Comparison of ENCODE assay signal across 18 cellular contexts in the genomic region with DNA sequence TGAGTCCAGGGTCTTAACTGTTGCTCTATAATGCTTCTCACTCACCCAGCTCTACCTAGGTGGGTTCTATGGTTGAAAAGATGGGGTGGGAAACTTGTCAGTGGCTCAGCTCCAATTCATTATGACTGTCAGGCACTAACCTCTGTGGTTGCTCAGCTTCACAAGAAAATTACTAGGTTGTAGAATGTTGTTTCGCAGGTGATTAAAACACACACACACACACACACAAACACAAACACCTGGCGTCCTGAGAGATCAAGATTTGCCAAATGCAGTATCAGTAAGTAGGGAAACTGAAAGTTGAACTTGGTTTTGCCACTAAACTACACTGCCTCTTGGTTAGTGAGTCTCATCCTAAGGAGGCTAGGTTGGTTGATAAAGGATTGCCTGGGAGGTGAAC. TPM values are rescaled to one million over a fixed set of nuclear protein-coding genes. Genes with fewer than 3 reads are reported as not detected.
DNase-seq lines count a peak whose midpoint lies in the region; ATAC-seq and TF ChIP-seq lines count a peak whose summit lies in the region.
"Had no signal": no experiment of that assay in that cellular context is flagged by ENCODE, and none has a peak within 500 bp of the region (broad histone marks: within the 10 kb centered on the region; RNA-seq: fewer than 3 reads in every experiment).

No MANE protein-coding gene starts in this region.

- peaks cover 43% of the 10 kb centered on the region for H3K4me1 ChIP-seq in CD4-positive, alpha-beta memory T cell (ENCODE audit: insufficient read depth, low read length)
- H3K4me1 ChIP-seq in H9 (ENCODE audit: insufficient read depth, low read length): no peaks in the 10 kb centered on the region

- H3K14ac ChIP-seq in H9 (ENCODE audit: insufficient read depth, low read length): no peak overlapping the region

- H2BK5ac ChIP-seq in H9 (ENCODE audit: insufficient read length, low read length): no peak overlapping the region

- no peaks in the 10 kb centered on the region for H3K27me3 ChIP-seq in CD4-positive, alpha-beta memory T cell (ENCODE audit: insufficient read depth, low read length)
- no peaks in the 10 kb centered on the region for H3K27me3 ChIP-seq in H9 (ENCODE audit: insufficient read depth, low read length)
- H3K27me3 ChIP-seq: esophagus squamous epithelium, upper lobe of right lung had no signal

- H3K9me3 ChIP-seq in CD4-positive, alpha-beta memory T cell (ENCODE audit: control insufficient read depth in 1 of 2, low read length in 2 of 2): no peaks in the 10 kb centered on the region
- no peaks in the 10 kb centered on the region for H3K9me3 ChIP-seq in H9 (ENCODE audit: control insufficient read depth, low read depth, low read length)
- H3K9me3 ChIP-seq: esophagus squamous epithelium, lower lobe of right lung, upper lobe of right lung had no signal

- no peak overlapping the region for H2BK20ac ChIP-seq in H9 (ENCODE audit: low read depth, low read length, poor library complexity, severe bottlenecking)

- H3T11ph ChIP-seq in H9 (ENCODE audit: low read length): no peak overlapping the region

- no peak overlapping the region for H2BK120ac ChIP-seq in H9 (ENCODE audit: low read depth, low read length, poor library complexity, severe bottlenecking)

- intact Hi-C loops in CD4-positive, alpha-beta memory T cell (cut with micrococcal nuclease): loop anchor here (5.0 kb wide), 3 partner anchors 38 to 732 kb away; partner anchors contain the start of genes BDP1, MRPS27 and PTCD2

- H2AK5ac ChIP-seq in H9 (ENCODE audit: insufficient read length, low read length): no peak overlapping the region

- H3K23ac ChIP-seq in H9 (ENCODE audit: insufficient read length, low read depth, low read length): no peak overlapping the region

- H3K27ac Mint-ChIP-seq in CD4-positive, alpha-beta memory T cell: peak overlapping the region in 3 of 7 donors; percentile 18 to 48 (median 39)
- H3K27ac Mint-ChIP-seq in activated naive CD8-positive, alpha-beta T cell treated with anti-CD3 and anti-CD28 coated beads, Interleukin-2, amount 10 ng/mL, durations not matched to agents 7 days and 5 days: peak overlapping the region; percentile 11
- no peak overlapping the region; a peak in 1 of 7 replicates for H3K27ac Mint-ChIP-seq in H9

- H3K56ac ChIP-seq in H9 (ENCODE audit: insufficient read length, low read depth, low read length): no peak overlapping the region

- no peaks in the 10 kb centered on the region for H3K27me3 Mint-ChIP-seq in CD4-positive, alpha-beta memory T cell
- no peaks in the 10 kb centered on the region for H3K27me3 Mint-ChIP-seq in activated naive CD8-positive, alpha-beta T cell treated with anti-CD3 and anti-CD28 coated beads, Interleukin-2, amount 10 ng/mL, durations not matched to agents 7 days and 5 days
- no peaks in the 10 kb centered on the region; the same call in 1 of the 2 replicates for H3K27me3 Mint-ChIP-seq in H9 (ENCODE audit: low read depth)
- H3K27me3 Mint-ChIP-seq: naive B cell had no signal

- H3K36me3 Mint-ChIP-seq in CD4-positive, alpha-beta memory T cell: peaks cover 7 to 9% of the 10 kb centered on the region in 2 donors
- peaks cover 9% of the 10 kb centered on the region for H3K36me3 Mint-ChIP-seq in activated naive CD8-positive, alpha-beta T cell treated with anti-CD3 and anti-CD28 coated beads, Interleukin-2, amount 10 ng/mL, durations not matched to agents 7 days and 5 days
- peaks cover 6 to 12% (median 12%) of the 10 kb centered on the region in 3 experiments; a peak in 5 of 7 replicates for H3K36me3 Mint-ChIP-seq in H9 (ENCODE audit: insufficient read depth in 1 of 3, low read depth in 3 of 3)

- H3K27ac ChIP-seq in CD4-positive, alpha-beta memory T cell (ENCODE audit: low read depth, low read length): no peak overlapping the region
- H3K27ac ChIP-seq in H9 (ENCODE audit: insufficient read length, low read depth, low read length): no peak overlapping the region
- H3K27ac ChIP-seq: BLaER1 treated with 17β-estradiol and CSF1 and Interleukin-3, amounts not matched to agents 10 nM and 100 nM; esophagus squamous epithelium; lower lobe of right lung; upper lobe of right lung had no signal

- no peak overlapping the region for H3K18ac ChIP-seq in H9 (ENCODE audit: insufficient read length, low read depth, low read length)

- peak overlapping the region in 5 of 8 donors; percentile 3 to 71 (median 10) for H3K4me3 Mint-ChIP-seq in CD4-positive, alpha-beta memory T cell
- peak overlapping the region; percentile 47 for H3K4me3 Mint-ChIP-seq in activated naive CD8-positive, alpha-beta T cell treated with anti-CD3 and anti-CD28 coated beads, Interleukin-2, amount 10 ng/mL, durations not matched to agents 7 days and 5 days
- H3K4me3 Mint-ChIP-seq in H9: no peak overlapping the region

- H3K4me1 Mint-ChIP-seq in CD4-positive, alpha-beta memory T cell: peaks cover 33 to 48% (median 41%) of the 10 kb centered on the region in 4 donors
- peaks cover 28% of the 10 kb centered on the region for H3K4me1 Mint-ChIP-seq in activated naive CD8-positive, alpha-beta T cell treated with anti-CD3 and anti-CD28 coated beads, Interleukin-2, amount 10 ng/mL, durations not matched to agents 7 days and 5 days
- H3K4me1 Mint-ChIP-seq in H9: peaks cover 14 to 18% of the 10 kb centered on the region in 2 experiments

- peaks cover 8% of the 10 kb centered on the region for H3K23me2 ChIP-seq in H9 (ENCODE audit: insufficient read length, low read depth, low read length, poor library complexity, severe bottlenecking)

- no peak overlapping the region for H3K4ac ChIP-seq in H9 (ENCODE audit: low read depth, low read length)

- no peak overlapping the region for H4K5ac ChIP-seq in H9 (ENCODE audit: insufficient read length, low read depth, low read length)

- no peak overlapping the region for H3K4me2 ChIP-seq in H9 (ENCODE audit: insufficient read depth, insufficient read length, low read length)

- no peaks in the 10 kb centered on the region for H3K79me1 ChIP-seq in H9 (ENCODE audit: insufficient read depth, low read depth, low read length, poor library complexity, severe bottlenecking)

- no peak overlapping the region for H2AFZ ChIP-seq in H9 (ENCODE audit: low read length)

- H3K79me2 ChIP-seq in H9 (ENCODE audit: insufficient read depth, low read length): peaks cover 20% of the 10 kb centered on the region; the same call in 1 of the 2 replicates

- ATAC-seq in activated naive CD8-positive, alpha-beta T cell treated with anti-CD3 and anti-CD28 coated beads, Interleukin-2, amount 10 ng/mL, durations not matched to agents 7 days and 5 days (ENCODE audit: low read depth): no peak
- ATAC-seq in HG03108 (IDR thresholded peaks at IDR 0.05; ENCODE audit: unreplicated experiment) (no peak), left lobe of liver (no peak), HG03469 (IDR thresholded peaks at IDR 0.05; ENCODE audit: unreplicated experiment) (no peak)
- ATAC-seq: HCT116, lower lobe of right lung, upper lobe of right lung had no signal

- no peak overlapping the region for H2BK12ac ChIP-seq in H9 (ENCODE audit: insufficient read length, low read depth, low read length)

- H4K20me1 ChIP-seq in H9 (ENCODE audit: control insufficient read depth, insufficient read depth, insufficient read length): no peaks in the 10 kb centered on the region
- H4K20me1 ChIP-seq: BLaER1 treated with 17β-estradiol and CSF1 and Interleukin-3, amounts not matched to agents 10 nM and 100 nM had no signal

- H3K4me3 ChIP-seq in CD4-positive, alpha-beta memory T cell (ENCODE audit: low read length in 2 of 2): no peak overlapping the region
- H3K4me3 ChIP-seq in GM08714 (ENCODE audit: low read length): peak overlapping the region; percentile 22; the same call in 1 of the 2 replicates
- H3K4me3 ChIP-seq: BLaER1 treated with 17β-estradiol and CSF1 and Interleukin-3, amounts not matched to agents 10 nM and 100 nM; esophagus squamous epithelium; lower lobe of right lung; upper lobe of right lung had no signal

- no peak overlapping the region for H2BK15ac ChIP-seq in H9 (ENCODE audit: low read depth, low read length)

- no peaks in the 10 kb centered on the region for H3K36me3 ChIP-seq in CD4-positive, alpha-beta memory T cell (ENCODE audit: insufficient read depth, low read length)
- H3K36me3 ChIP-seq: upper lobe of right lung had no signal

- CTCF ChIA-PET in CD4-positive, alpha-beta memory T cell (lab: Charles Lee; ENCODE audit: partially characterized antibody): interaction anchor here (0.8 to 4.4 kb wide), 2 partner anchors 11 to 114 kb away, joined by 3 to 27 read pairs; no protein-coding TSS in a partner anchor

- H4K8ac ChIP-seq in H9 (replicated peaks; ENCODE audit: insufficient read length, low read depth, low read length): no peak overlapping the region

- WGBS in H9 (ENCODE audit: extremely low coverage, insufficient read length, low lambda C conversion rate): no CpG with 5 or more reads among the region's 2 CpGs

- no peak overlapping the region for H4K91ac ChIP-seq in H9 (ENCODE audit: insufficient read length, low read depth, low read length)

- no peak for TF ChIP-seq CTCF in H9 (conservative IDR thresholded peaks at IDR 0.05)

- POLR2A ChIA-PET in CD4-positive, alpha-beta memory T cell (lab: Charles Lee; ENCODE audit: partially characterized antibody): interaction anchor here (1.6 kb wide), 1 partner anchor 11 kb away, joined by 5 read pairs; no protein-coding TSS in a partner anchor
- POLR2A ChIA-PET in activated naive CD8-positive, alpha-beta T cell treated with anti-CD3 and anti-CD28 coated beads, Interleukin-2, amount 10 ng/mL, durations not matched to agents 7 days and 5 days (lab: Charles Lee): interaction anchor here (1.9 kb wide), 1 partner anchor 11 kb away, joined by 8 read pairs; no protein-coding TSS in a partner anchor

- H3K9me3 Mint-ChIP-seq in CD4-positive, alpha-beta memory T cell: no peaks in the 10 kb centered on the region
- H3K9me3 Mint-ChIP-seq in activated naive CD8-positive, alpha-beta T cell treated with anti-CD3 and anti-CD28 coated beads, Interleukin-2, amount 10 ng/mL, durations not matched to agents 7 days and 5 days: no peaks in the 10 kb centered on the region
- H3K9me3 Mint-ChIP-seq in H9: no peaks in the 10 kb centered on the region

- no peak for DNase-seq in CD4-positive, alpha-beta memory T cell
- DNase-seq in NCI-H2227 treated with DMSO at 0.1 percent for 48 hours (lab: John Stamatoyannopoulos, UW): peak; percentile 2
- DNase-seq in activated naive CD8-positive, alpha-beta T cell treated with anti-CD3 and anti-CD28 coated beads, Interleukin-2, amount 10 ng/mL, durations not matched to agents 7 days and 5 days: no peak
- DNase-seq in left lobe of liver (ENCODE audit: low spot score): no peak
- no peak for DNase-seq in H9
- DNase-seq: activated naive CD4-positive, alpha-beta T cell; esophagus squamous epithelium; lower lobe of right lung; naive B cell; NCI-H1694 treated with DMSO at 0.1 percent for 48 hours; NCI-H446 treated with DMSO at 0.1 percent for 48 hours; stimulated activated naive CD4-positive, alpha-beta T cell treated with Interleukin-2 at 50 U/mL for 16 hours; upper lobe of right lung had no signal

- H3K9ac ChIP-seq in H9 (ENCODE audit: extremely low read depth, insufficient read length, low read length): no peak overlapping the region
- H3K9ac ChIP-seq: BLaER1 treated with 17β-estradiol and CSF1 and Interleukin-3, amounts not matched to agents 10 nM and 100 nM had no signal

RNA-seq across cellular contexts. Expression of gene MCCC2, which starts 2.8 kb away (rescaled TPM):
- total RNA-seq in CD4-positive, alpha-beta memory T cell: 10 to 100 TPM; 31.1 to 31.9 TPM
- polyA plus RNA-seq in CD4-positive, alpha-beta memory T cell: 10 to 100 TPM; 28.1 to 31.7 TPM
- 10 to 100 TPM; 37.1 to 42.6 TPM for total RNA-seq in activated naive CD8-positive, alpha-beta T cell treated with anti-CD3 and anti-CD28 coated beads, Interleukin-2, amount 10 ng/mL, durations not matched to agents 7 days and 5 days
- total RNA-seq in left lobe of liver: 86.2 TPM
- total RNA-seq in H9 (2021): 62.7 and 64.2 TPM in 2 replicates

Comparison
In these comparisons a context has a peak if more than half of its experiments do, and no peak if none do; other contexts are left out.
1. H3K4me3 Mint-ChIP-seq: peak in CD4-positive, alpha-beta memory T cell (5 of 8) and activated naive CD8-positive, alpha-beta T cell treated with anti-CD3 and anti-CD28 coated beads, Interleukin-2, amount 10 ng/mL, durations not matched to agents 7 days and 5 days (single experiment); none in H9 (0 of 2).